17 cellular contexts compared by ENCODE assay signal in the genomic region with DNA sequence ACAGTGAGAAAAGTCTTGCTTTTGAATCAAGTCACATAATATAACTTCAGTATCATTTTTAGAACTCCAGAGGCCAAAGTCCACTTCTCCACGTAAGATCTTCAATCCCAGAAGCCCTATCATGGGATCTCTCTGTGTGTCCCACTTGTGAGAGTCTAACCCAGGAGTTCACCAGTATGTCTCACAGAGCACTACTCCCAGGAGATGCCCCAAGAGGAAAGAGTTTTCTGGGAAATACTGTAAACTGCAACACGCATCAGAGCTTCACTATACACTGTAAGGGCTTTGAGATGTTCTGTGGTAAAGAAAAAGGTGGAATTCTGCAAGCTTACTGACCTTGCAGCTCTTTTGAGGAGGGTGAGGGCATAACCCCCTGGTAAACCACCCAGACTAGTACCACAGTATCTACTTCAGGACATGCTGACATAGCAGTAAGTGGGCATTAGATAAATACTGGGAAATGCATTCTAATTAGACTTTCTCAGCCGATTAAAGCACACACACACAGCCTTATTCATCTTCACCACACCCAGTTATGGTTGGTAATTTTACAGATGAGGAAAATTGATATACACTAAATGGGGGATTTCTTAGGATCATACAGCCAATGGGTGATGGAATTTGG. TPM values are rescaled to one million over a fixed set of nuclear protein-coding genes. Genes with fewer than 3 reads are reported as not detected.
DNase-seq lines count a peak whose midpoint lies in the region; FAIRE-seq and TF ChIP-seq lines count a peak whose summit lies in the region.
"Had no signal": no experiment of that assay in that cellular context is flagged by ENCODE, and none has a peak within 500 bp of the region (broad histone marks: within the 10 kb centered on the region; RNA-seq: fewer than 3 reads in every experiment).

No MANE protein-coding gene starts in this region.

- no peaks in the 10 kb centered on the region for H3K9me3 ChIP-seq in Loucy (ENCODE audit: insufficient read depth, low read depth, low read length)
- H3K9me3 ChIP-seq in colonic mucosa: no peaks in the 10 kb centered on the region
- H3K9me3 ChIP-seq in keratinocyte (ENCODE audit: control insufficient read depth, low read depth, low read length): no peaks in the 10 kb centered on the region
- no peaks in the 10 kb centered on the region for H3K9me3 ChIP-seq in stomach smooth muscle (ENCODE audit: control insufficient read depth in 2 of 2, low read length in 2 of 2)
- no peaks in the 10 kb centered on the region for H3K9me3 ChIP-seq in suprapubic skin
- H3K9me3 ChIP-seq: left lung, pancreas had no signal

- H3K36me3 ChIP-seq in Loucy (ENCODE audit: insufficient read depth, low read length) (no peaks in the 10 kb centered on the region), colonic mucosa (no peaks in the 10 kb centered on the region), keratinocyte (ENCODE audit: control insufficient read depth in 2 of 2, extremely low read depth in 1 of 2, insufficient read depth in 2 of 2, low read length in 2 of 2) (peaks cover 0 to 4% of the 10 kb centered on the region in 2 experiments), stomach smooth muscle (ENCODE audit: control insufficient read depth in 2 of 2, insufficient read depth in 2 of 2, low read length in 2 of 2) (no peaks in the 10 kb centered on the region), suprapubic skin (no peaks in the 10 kb centered on the region)
- H3K36me3 ChIP-seq: left lung, pancreas had no signal

- intact Hi-C loops in colonic mucosa (cut with DNase I): no loop called here

- dilution Hi-C loops in keratinocyte (cut with MboI; ENCODE audit: extremely low pct_ligation_motif_present, low sequenced_read_pairs): no loop called here

- H3K4me2 ChIP-seq in Loucy (ENCODE audit: low read depth, low read length, poor library complexity, severe bottlenecking) (no peak overlapping the region), keratinocyte (ENCODE audit: control insufficient read depth, extremely low read depth, insufficient read depth, low read depth, low read length) (peak overlapping the region; percentile 79)

- no peak overlapping the region for H3K4me3 ChIP-seq in Loucy (ENCODE audit: low read length, poor library complexity, severe bottlenecking)
- no peak overlapping the region for H3K4me3 ChIP-seq in colonic mucosa
- no peak overlapping the region for H3K4me3 ChIP-seq in keratinocyte (ENCODE audit: control insufficient read depth in 2 of 3, extremely low read depth in 1 of 3, insufficient read depth in 2 of 3, low read depth in 1 of 3, low read length in 3 of 3)
- no peak overlapping the region for H3K4me3 ChIP-seq in stomach smooth muscle (ENCODE audit: low read length in 2 of 2)
- H3K4me3 ChIP-seq in suprapubic skin: no peak overlapping the region
- H3K4me3 ChIP-seq: left lung, pancreas had no signal

- TF ChIP-seq CTCF in Loucy (conservative IDR thresholded peaks at IDR 0.05; ENCODE audit: low read length) (no peak), colonic mucosa (IDR thresholded peaks at IDR 0.05) (no peak), keratinocyte (optimal IDR thresholded peaks at IDR 0.05 in 1 of 3, IDR thresholded peaks at IDR 0.05 in 1 of 3, conservative IDR thresholded peaks at IDR 0.05 in 1 of 3; ENCODE audit: extremely low read depth in 1 of 3, insufficient read depth in 2 of 3, low read length in 3 of 3) (no peak), suprapubic skin (IDR thresholded peaks at IDR 0.05) (no peak)

- no peaks in the 10 kb centered on the region for H3K9me2 ChIP-seq in Loucy (replicated peaks; ENCODE audit: low read depth, low read length)

- no peak for TF ChIP-seq EP300 in suprapubic skin (IDR thresholded peaks at IDR 0.05)

- 58% methylated on average over 2 of the region's 3 CpGs for WGBS in suprapubic skin

- H2AFZ ChIP-seq in Loucy (ENCODE audit: low read length) (peak overlapping the region; percentile 43), keratinocyte (ENCODE audit: control insufficient read depth, low read length) (no peak overlapping the region)

- H4K20me1 ChIP-seq in Loucy (ENCODE audit: insufficient read depth, low read length, poor library complexity, severe bottlenecking): no peaks in the 10 kb centered on the region
- no peaks in the 10 kb centered on the region for H4K20me1 ChIP-seq in keratinocyte (ENCODE audit: control insufficient read depth, extremely low read depth, insufficient read depth, low read length)

- no peak for TF ChIP-seq POLR2A in suprapubic skin (IDR thresholded peaks at IDR 0.05)

- H3F3A ChIP-seq in Loucy (ENCODE audit: low read depth): no peaks in the 10 kb centered on the region

- FAIRE-seq in keratinocyte (lab: Jason Lieb, UNC): peak; percentile 62
- FAIRE-seq: G401.6, pancreas had no signal

- peak overlapping the region; percentile 28 for H3K27ac ChIP-seq in colonic mucosa
- H3K27ac ChIP-seq in keratinocyte (ENCODE audit: control insufficient read depth, insufficient read depth, low read length): peak overlapping the region; percentile 97
- peak overlapping the region; percentile 26 for H3K27ac ChIP-seq in stomach smooth muscle (ENCODE audit: low read length)
- no peak overlapping the region for H3K27ac ChIP-seq in suprapubic skin

- H3K9me1 ChIP-seq in keratinocyte (ENCODE audit: control insufficient read depth, extremely low read depth, insufficient read depth, low read length): no peaks in the 10 kb centered on the region

- H3K27me3 ChIP-seq in Loucy (ENCODE audit: insufficient read depth, low read length, poor library complexity, severe bottlenecking) (no peaks in the 10 kb centered on the region), colonic mucosa (no peaks in the 10 kb centered on the region), keratinocyte (ENCODE audit: control insufficient read depth, extremely low read depth, insufficient read depth, low read length) (no peaks in the 10 kb centered on the region), stomach smooth muscle (ENCODE audit: control insufficient read depth in 1 of 2, insufficient read depth in 2 of 2, low read length in 2 of 2) (no peaks in the 10 kb centered on the region), suprapubic skin (no peaks in the 10 kb centered on the region)
- H3K27me3 ChIP-seq: left lung, pancreas had no signal

- DNase-seq in colonic mucosa (no peak), keratinocyte (ENCODE audit: low read depth, low spot score) (no peak), GOT3 (lab: John Stamatoyannopoulos, UW) (no peak), NCI-H345 (lab: John Stamatoyannopoulos, UW) (no peak), suprapubic skin (ENCODE audit: low spot score in 2 of 2) (no peak)
- DNase-seq in stimulated activated CD4-positive, alpha-beta T cell treated with anti-CD3 and anti-CD28 coated beads, Interleukin-2, amount 100 ng/mL, for 24 hours: no peak
- DNase-seq: activated CD8-positive, alpha-beta T cell treated with anti-CD3 and anti-CD28 coated beads for 36 hours; activated gamma-delta T cell treated with Interleukin-2 at 50 U/mL for 16 hours; CD4-positive, CD25-positive, alpha-beta regulatory T cell; left lung; NCI-H2029 treated with DMSO at 0.1 percent for 48 hours; pancreas; stimulated activated CD4-positive, alpha-beta T cell treated with anti-CD3 and anti-CD28 coated beads, Interleukin-4, amount 100 ng/mL, for 4 hours; T-helper 17 cell had no signal

- H3K9ac ChIP-seq in Loucy (ENCODE audit: low read depth, low read length, poor library complexity, severe bottlenecking) (no peak overlapping the region), colonic mucosa (ENCODE audit: low read depth in 2 of 2, low read length in 2 of 2) (no peak overlapping the region), keratinocyte (ENCODE audit: control insufficient read depth, extremely low read depth, insufficient read depth, low read length) (peak overlapping the region; percentile 43), stomach smooth muscle (ENCODE audit: low read length in 2 of 2) (no peak overlapping the region)

- H3K79me2 ChIP-seq in Loucy (ENCODE audit: insufficient read depth, low read length): no peaks in the 10 kb centered on the region
- H3K79me2 ChIP-seq in keratinocyte (ENCODE audit: control insufficient read depth, insufficient read depth, low read length): peaks cover 65% of the 10 kb centered on the region

- H3K4me1 ChIP-seq in Loucy (ENCODE audit: insufficient read depth, low read length, poor library complexity, severe bottlenecking): peaks cover 7% of the 10 kb centered on the region
- H3K4me1 ChIP-seq in colonic mucosa: peaks cover 12% of the 10 kb centered on the region
- H3K4me1 ChIP-seq in keratinocyte (ENCODE audit: control insufficient read depth, extremely low read depth, insufficient read depth, low read length): peaks cover 56% of the 10 kb centered on the region
- no peaks in the 10 kb centered on the region for H3K4me1 ChIP-seq in stomach smooth muscle (ENCODE audit: control insufficient read depth, insufficient read depth, low read length)
- H3K4me1 ChIP-seq in suprapubic skin: peaks cover 32% of the 10 kb centered on the region

RNA-seq across cellular contexts. Expression of gene DCBLD1, which starts 12.3 kb away (rescaled TPM):
- total RNA-seq in colonic mucosa: 10 to 100 TPM; 16.3 to 17.2 TPM
- 15.8 to 21.7 TPM (median 21.0 TPM) in 3 replicates for polyA plus RNA-seq in keratinocyte
- 24.9 TPM for polyA plus RNA-seq in keratinocyte (2011; ENCODE audit: low read depth)
- polyA plus RNA-seq in keratinocyte (2011; cell fraction: cytosol; rRNA removed): 7.7 and 10.3 TPM in 2 replicates
- 25.4 and 31.5 TPM in 2 replicates for polyA plus RNA-seq in keratinocyte (2011; cell fraction: nucleus; rRNA removed)
- 10.5 and 17.1 TPM in 2 replicates for polyA plus RNA-seq in keratinocyte (2012; ENCODE audit: low replicate concordance)
- polyA minus RNA-seq in keratinocyte: 7.9 to 19.4 TPM (median 16.5 TPM) in 3 replicates
- polyA minus RNA-seq in keratinocyte (2011; cell fraction: cytosol; rRNA and poly(A)+ RNA removed): 20.3 TPM
- polyA minus RNA-seq in keratinocyte (2011; cell fraction: nucleus; rRNA and poly(A)+ RNA removed): 31.2 and 42.1 TPM in 2 replicates
- total RNA-seq in suprapubic skin: 10 to 100 TPM in 1 of 4 donors, 1 to 10 TPM in 3; 3.6 to 15.7 (median 4.9) TPM
